Comparison of ENCODE assay signal across 1 cellular context in the genomic region with DNA sequence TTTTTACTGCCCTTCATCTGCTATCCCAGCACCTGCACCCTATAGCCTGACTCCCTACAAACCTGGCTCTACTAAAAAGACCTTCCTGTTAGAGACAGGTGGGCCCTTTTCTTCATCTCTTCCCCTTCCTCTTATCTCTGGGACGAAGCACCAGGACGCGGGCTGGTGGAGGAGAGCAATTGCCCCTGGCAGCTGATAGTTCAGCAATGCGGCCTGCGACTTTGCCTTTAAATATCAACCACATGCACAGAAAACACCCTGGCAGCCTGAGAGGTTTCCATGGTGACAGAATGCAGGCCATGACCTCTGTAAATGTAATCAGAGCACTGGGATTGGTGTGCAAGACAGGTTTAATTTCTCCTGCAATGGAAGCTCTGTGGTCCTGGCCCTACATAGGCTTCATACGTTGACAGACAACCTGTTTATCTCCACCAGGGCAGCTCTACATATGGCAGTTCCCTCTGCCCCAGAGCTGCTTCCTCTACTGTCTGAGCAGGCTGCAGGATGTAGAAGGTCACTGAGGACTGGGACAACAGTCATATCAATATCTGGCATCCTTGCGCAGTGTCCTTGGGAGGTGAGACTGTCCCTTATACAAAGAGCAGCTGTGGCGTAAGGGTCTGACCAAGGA.
TF ChIP-seq lines count a peak whose summit lies in the region.

No MANE protein-coding gene starts in this region.

TF ChIP-seq in K562, 482 proteins besides CTCF, POLR2A, EP300 and RAD21 (continued from another document):
- TF ChIP-seq, protein P1, sequence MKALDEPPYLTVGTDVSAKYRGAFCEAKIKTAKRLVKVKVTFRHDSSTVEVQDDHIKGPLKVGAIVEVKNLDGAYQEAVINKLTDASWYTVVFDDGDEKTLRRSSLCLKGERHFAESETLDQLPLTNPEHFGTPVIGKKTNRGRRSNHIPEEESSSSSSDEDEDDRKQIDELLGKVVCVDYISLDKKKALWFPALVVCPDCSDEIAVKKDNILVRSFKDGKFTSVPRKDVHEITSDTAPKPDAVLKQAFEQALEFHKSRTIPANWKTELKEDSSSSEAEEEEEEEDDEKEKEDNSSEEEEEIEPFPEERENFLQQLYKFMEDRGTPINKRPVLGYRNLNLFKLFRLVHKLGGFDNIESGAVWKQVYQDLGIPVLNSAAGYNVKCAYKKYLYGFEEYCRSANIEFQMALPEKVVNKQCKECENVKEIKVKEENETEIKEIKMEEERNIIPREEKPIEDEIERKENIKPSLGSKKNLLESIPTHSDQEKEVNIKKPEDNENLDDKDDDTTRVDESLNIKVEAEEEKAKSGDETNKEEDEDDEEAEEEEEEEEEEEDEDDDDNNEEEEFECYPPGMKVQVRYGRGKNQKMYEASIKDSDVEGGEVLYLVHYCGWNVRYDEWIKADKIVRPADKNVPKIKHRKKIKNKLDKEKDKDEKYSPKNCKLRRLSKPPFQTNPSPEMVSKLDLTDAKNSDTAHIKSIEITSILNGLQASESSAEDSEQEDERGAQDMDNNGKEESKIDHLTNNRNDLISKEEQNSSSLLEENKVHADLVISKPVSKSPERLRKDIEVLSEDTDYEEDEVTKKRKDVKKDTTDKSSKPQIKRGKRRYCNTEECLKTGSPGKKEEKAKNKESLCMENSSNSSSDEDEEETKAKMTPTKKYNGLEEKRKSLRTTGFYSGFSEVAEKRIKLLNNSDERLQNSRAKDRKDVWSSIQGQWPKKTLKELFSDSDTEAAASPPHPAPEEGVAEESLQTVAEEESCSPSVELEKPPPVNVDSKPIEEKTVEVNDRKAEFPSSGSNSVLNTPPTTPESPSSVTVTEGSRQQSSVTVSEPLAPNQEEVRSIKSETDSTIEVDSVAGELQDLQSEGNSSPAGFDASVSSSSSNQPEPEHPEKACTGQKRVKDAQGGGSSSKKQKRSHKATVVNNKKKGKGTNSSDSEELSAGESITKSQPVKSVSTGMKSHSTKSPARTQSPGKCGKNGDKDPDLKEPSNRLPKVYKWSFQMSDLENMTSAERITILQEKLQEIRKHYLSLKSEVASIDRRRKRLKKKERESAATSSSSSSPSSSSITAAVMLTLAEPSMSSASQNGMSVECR (CRISPR knock-in tag; IDR thresholded peaks at IDR 0.05): no peak
- TF ChIP-seq, protein P2, sequence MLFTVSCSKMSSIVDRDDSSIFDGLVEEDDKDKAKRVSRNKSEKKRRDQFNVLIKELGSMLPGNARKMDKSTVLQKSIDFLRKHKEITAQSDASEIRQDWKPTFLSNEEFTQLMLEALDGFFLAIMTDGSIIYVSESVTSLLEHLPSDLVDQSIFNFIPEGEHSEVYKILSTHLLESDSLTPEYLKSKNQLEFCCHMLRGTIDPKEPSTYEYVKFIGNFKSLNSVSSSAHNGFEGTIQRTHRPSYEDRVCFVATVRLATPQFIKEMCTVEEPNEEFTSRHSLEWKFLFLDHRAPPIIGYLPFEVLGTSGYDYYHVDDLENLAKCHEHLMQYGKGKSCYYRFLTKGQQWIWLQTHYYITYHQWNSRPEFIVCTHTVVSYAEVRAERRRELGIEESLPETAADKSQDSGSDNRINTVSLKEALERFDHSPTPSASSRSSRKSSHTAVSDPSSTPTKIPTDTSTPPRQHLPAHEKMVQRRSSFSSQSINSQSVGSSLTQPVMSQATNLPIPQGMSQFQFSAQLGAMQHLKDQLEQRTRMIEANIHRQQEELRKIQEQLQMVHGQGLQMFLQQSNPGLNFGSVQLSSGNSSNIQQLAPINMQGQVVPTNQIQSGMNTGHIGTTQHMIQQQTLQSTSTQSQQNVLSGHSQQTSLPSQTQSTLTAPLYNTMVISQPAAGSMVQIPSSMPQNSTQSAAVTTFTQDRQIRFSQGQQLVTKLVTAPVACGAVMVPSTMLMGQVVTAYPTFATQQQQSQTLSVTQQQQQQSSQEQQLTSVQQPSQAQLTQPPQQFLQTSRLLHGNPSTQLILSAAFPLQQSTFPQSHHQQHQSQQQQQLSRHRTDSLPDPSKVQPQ (CRISPR knock-in tag; IDR thresholded peaks at IDR 0.05; ENCODE audit: borderline replicate concordance): no peak
- TF ChIP-seq, protein P3, sequence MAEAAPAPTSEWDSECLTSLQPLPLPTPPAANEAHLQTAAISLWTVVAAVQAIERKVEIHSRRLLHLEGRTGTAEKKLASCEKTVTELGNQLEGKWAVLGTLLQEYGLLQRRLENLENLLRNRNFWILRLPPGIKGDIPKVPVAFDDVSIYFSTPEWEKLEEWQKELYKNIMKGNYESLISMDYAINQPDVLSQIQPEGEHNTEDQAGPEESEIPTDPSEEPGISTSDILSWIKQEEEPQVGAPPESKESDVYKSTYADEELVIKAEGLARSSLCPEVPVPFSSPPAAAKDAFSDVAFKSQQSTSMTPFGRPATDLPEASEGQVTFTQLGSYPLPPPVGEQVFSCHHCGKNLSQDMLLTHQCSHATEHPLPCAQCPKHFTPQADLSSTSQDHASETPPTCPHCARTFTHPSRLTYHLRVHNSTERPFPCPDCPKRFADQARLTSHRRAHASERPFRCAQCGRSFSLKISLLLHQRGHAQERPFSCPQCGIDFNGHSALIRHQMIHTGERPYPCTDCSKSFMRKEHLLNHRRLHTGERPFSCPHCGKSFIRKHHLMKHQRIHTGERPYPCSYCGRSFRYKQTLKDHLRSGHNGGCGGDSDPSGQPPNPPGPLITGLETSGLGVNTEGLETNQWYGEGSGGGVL (CRISPR knock-in tag; IDR thresholded peaks at IDR 0.05): no peak
- TF ChIP-seq PCBP2 (IDR thresholded peaks at IDR 0.05; ENCODE audit: low read depth, low read length, poor library complexity, severe bottlenecking): no peak
- TF ChIP-seq SOX6 (IDR thresholded peaks at IDR 0.05): no peak
- TF ChIP-seq, protein P4, sequence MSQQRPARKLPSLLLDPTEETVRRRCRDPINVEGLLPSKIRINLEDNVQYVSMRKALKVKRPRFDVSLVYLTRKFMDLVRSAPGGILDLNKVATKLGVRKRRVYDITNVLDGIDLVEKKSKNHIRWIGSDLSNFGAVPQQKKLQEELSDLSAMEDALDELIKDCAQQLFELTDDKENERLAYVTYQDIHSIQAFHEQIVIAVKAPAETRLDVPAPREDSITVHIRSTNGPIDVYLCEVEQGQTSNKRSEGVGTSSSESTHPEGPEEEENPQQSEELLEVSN (IDR thresholded peaks at IDR 0.05; ENCODE audit: borderline replicate concordance in 1 of 2, extremely low read depth in 1 of 2, insufficient read depth in 1 of 2, insufficient read length in 1 of 2, low read depth in 1 of 2, low read length in 1 of 2, poor library complexity in 1 of 2, severe bottlenecking in 1 of 2): no peak
- no peak for TF ChIP-seq ZNF707 (CRISPR knock-in tag; conservative IDR thresholded peaks at IDR 0.05)
- no peak for TF ChIP-seq EGR1 (conservative IDR thresholded peaks at IDR 0.05)
- TF ChIP-seq, protein P5, sequence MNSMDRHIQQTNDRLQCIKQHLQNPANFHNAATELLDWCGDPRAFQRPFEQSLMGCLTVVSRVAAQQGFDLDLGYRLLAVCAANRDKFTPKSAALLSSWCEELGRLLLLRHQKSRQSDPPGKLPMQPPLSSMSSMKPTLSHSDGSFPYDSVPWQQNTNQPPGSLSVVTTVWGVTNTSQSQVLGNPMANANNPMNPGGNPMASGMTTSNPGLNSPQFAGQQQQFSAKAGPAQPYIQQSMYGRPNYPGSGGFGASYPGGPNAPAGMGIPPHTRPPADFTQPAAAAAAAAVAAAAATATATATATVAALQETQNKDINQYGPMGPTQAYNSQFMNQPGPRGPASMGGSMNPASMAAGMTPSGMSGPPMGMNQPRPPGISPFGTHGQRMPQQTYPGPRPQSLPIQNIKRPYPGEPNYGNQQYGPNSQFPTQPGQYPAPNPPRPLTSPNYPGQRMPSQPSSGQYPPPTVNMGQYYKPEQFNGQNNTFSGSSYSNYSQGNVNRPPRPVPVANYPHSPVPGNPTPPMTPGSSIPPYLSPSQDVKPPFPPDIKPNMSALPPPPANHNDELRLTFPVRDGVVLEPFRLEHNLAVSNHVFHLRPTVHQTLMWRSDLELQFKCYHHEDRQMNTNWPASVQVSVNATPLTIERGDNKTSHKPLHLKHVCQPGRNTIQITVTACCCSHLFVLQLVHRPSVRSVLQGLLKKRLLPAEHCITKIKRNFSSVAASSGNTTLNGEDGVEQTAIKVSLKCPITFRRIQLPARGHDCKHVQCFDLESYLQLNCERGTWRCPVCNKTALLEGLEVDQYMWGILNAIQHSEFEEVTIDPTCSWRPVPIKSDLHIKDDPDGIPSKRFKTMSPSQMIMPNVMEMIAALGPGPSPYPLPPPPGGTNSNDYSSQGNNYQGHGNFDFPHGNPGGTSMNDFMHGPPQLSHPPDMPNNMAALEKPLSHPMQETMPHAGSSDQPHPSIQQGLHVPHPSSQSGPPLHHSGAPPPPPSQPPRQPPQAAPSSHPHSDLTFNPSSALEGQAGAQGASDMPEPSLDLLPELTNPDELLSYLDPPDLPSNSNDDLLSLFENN (IDR thresholded peaks at IDR 0.05; ENCODE audit: low read depth in 2 of 2, low read length in 2 of 2): no peak
- TF ChIP-seq KDM1A (IDR thresholded peaks at IDR 0.05): peak; percentile 60 to 75; a peak in 3 of 4 replicates
- TF ChIP-seq, protein P6, sequence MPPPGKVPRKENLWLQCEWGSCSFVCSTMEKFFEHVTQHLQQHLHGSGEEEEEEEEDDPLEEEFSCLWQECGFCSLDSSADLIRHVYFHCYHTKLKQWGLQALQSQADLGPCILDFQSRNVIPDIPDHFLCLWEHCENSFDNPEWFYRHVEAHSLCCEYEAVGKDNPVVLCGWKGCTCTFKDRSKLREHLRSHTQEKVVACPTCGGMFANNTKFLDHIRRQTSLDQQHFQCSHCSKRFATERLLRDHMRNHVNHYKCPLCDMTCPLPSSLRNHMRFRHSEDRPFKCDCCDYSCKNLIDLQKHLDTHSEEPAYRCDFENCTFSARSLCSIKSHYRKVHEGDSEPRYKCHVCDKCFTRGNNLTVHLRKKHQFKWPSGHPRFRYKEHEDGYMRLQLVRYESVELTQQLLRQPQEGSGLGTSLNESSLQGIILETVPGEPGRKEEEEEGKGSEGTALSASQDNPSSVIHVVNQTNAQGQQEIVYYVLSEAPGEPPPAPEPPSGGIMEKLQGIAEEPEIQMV (tag; conservative IDR thresholded peaks at IDR 0.05; ENCODE audit: low read depth): no peak
- TF ChIP-seq, protein P7, sequence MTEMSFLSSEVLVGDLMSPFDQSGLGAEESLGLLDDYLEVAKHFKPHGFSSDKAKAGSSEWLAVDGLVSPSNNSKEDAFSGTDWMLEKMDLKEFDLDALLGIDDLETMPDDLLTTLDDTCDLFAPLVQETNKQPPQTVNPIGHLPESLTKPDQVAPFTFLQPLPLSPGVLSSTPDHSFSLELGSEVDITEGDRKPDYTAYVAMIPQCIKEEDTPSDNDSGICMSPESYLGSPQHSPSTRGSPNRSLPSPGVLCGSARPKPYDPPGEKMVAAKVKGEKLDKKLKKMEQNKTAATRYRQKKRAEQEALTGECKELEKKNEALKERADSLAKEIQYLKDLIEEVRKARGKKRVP (CRISPR knock-in tag; IDR thresholded peaks at IDR 0.05): no peak
TF ChIP-seq in K562: peak in this region for 18.
